In genomic region chr3:136819784-136820640, GRCh38 we compare ENCODE assay signal across 9 cellular contexts. TPM values are rescaled to one million over a fixed set of nuclear protein-coding genes. Genes with fewer than 3 reads are reported as not detected.
A peak's percentile ranks its signal among the peaks of the same experiment; 100 is the strongest.
DNase-seq lines count a peak whose midpoint lies in the region; ATAC-seq and TF ChIP-seq lines count a peak whose summit lies in the region.
"Had no signal": no experiment of that assay in that cellular context is flagged by ENCODE, and none has a peak within 500 bp of the region (broad histone marks: within the 10 kb centered on the region; RNA-seq: fewer than 3 reads in every experiment).

No MANE protein-coding gene starts in this region.

- peaks cover 37% of the 10 kb centered on the region for H3K27me3 Mint-ChIP-seq in activated T-cell treated with anti-CD3 and anti-CD28 coated beads, Interleukin-2, amount 50 U/mL, for 72 hours (ENCODE audit: low read depth)

- peak in 2 of 3 experiments; percentile 87 to 91 for DNase-seq in NCI-H1417 (lab: John Stamatoyannopoulos, UW)
- DNase-seq in NCI-H1417 treated with DMSO at 0.1 percent for 48 hours (lab: John Stamatoyannopoulos, UW) = no peak
- peak; percentile 79 for DNase-seq in NCI-H69 (lab: John Stamatoyannopoulos, UW)
- peak; percentile 31 to 35 for DNase-seq in activated T-cell treated with anti-CD3 and anti-CD28 coated beads, Interleukin-2, amount 50 U/mL, for 72 hours
- DNase-seq in esophagus squamous epithelium (lab: John Stamatoyannopoulos, UW) = no peak
- peak; percentile 59 to 69 for DNase-seq in thyroid gland

- H3K4me1 ChIP-seq in esophagus squamous epithelium = peaks cover 0 to 33% (median 9%) of the 10 kb centered on the region in 3 donors
- H3K4me1 ChIP-seq in muscle layer of colon (ENCODE audit: insufficient read depth, low read length) = peaks cover 5% of the 10 kb centered on the region
- peaks cover 22 to 34% of the 10 kb centered on the region in 2 donors for H3K4me1 ChIP-seq in thyroid gland

- intact Hi-C loops in esophagus squamous epithelium (cut with DNase I) (no loop called here), thyroid gland (cut with DNase I) (no loop called here)

- peak in 1 of 2 donors; percentile 19 for ATAC-seq in activated T-cell treated with anti-CD3 and anti-CD28 coated beads, Interleukin-2, amount 50 U/mL, for 72 hours (replicated peaks in 1 of 2)
- ATAC-seq in HG02623 (IDR thresholded peaks at IDR 0.05; ENCODE audit: unreplicated experiment) = no peak

- no peak for TF ChIP-seq POLR2A in esophagus squamous epithelium (IDR thresholded peaks at IDR 0.05)
- TF ChIP-seq POLR2A in thyroid gland (IDR thresholded peaks at IDR 0.05) = no peak

- peaks cover 6 to 7% of the 10 kb centered on the region in 2 donors for H3K9me3 Mint-ChIP-seq in activated T-cell treated with anti-CD3 and anti-CD28 coated beads, Interleukin-2, amount 50 U/mL, for 72 hours

- H3K4me3 ChIP-seq in esophagus squamous epithelium = peak overlapping the region; percentile 54 to 87 (median 70)
- H3K4me3 ChIP-seq in muscle layer of colon (ENCODE audit: low read depth in 1 of 2, low read length in 2 of 2) = peak overlapping the region; percentile 64 to 78
- H3K4me3 ChIP-seq in thyroid gland (replicated peaks in 1 of 3) = peak overlapping the region; percentile 23 to 51 (median 41)

- peaks cover 25% of the 10 kb centered on the region for H3K4me1 Mint-ChIP-seq in activated T-cell treated with anti-CD3 and anti-CD28 coated beads, Interleukin-2, amount 50 U/mL, for 72 hours (ENCODE audit: low read depth)

- WGBS in esophagus squamous epithelium, 2 donors = 8 to 12% methylated on average over 13 to 17 of the region's 49 CpGs
- WGBS in thyroid gland, 2 donors = 11 to 17% methylated on average over 35 to 48 of the region's 49 CpGs

- peak overlapping the region; percentile 97 to 98 for H3K4me3 Mint-ChIP-seq in activated T-cell treated with anti-CD3 and anti-CD28 coated beads, Interleukin-2, amount 50 U/mL, for 72 hours

- H3K27ac Mint-ChIP-seq in activated T-cell treated with anti-CD3 and anti-CD28 coated beads, Interleukin-2, amount 50 U/mL, for 72 hours = no peak overlapping the region

- peaks cover 11 to 14% of the 10 kb centered on the region in 2 donors for H3K36me3 Mint-ChIP-seq in activated T-cell treated with anti-CD3 and anti-CD28 coated beads, Interleukin-2, amount 50 U/mL, for 72 hours (ENCODE audit: insufficient read depth in 2 of 2)

- H3K36me3 ChIP-seq in esophagus squamous epithelium = no peaks in the 10 kb centered on the region
- H3K36me3 ChIP-seq in muscle layer of colon (ENCODE audit: insufficient read depth, low read length) = no peaks in the 10 kb centered on the region
- H3K36me3 ChIP-seq in thyroid gland = no peaks in the 10 kb centered on the region

- peaks cover 0 to 5% (median 0%) of the 10 kb centered on the region in 3 donors for H3K9me3 ChIP-seq in esophagus squamous epithelium
- H3K9me3 ChIP-seq in muscle layer of colon (ENCODE audit: low read length) = peaks cover 3% of the 10 kb centered on the region
- H3K9me3 ChIP-seq in thyroid gland = no peaks in the 10 kb centered on the region

- H3K27ac ChIP-seq in esophagus squamous epithelium = peak overlapping the region; percentile 69 to 90 (median 87)
- peak overlapping the region; percentile 19 for H3K27ac ChIP-seq in muscle layer of colon (ENCODE audit: low read depth, low read length)
- H3K27ac ChIP-seq in thyroid gland = peak overlapping the region; percentile 57 to 88 (median 83)
- H3K27ac ChIP-seq: 22Rv1 had no signal

- H3K27me3 ChIP-seq in esophagus squamous epithelium (peaks cover 0 to 16% (median 0%) of the 10 kb centered on the region in 4 donors), muscle layer of colon (ENCODE audit: control insufficient read depth in 1 of 2, insufficient read depth in 2 of 2, low read length in 2 of 2) (no peaks in the 10 kb centered on the region), thyroid gland (no peaks in the 10 kb centered on the region)

- peak overlapping the region; percentile 20 for H3K9ac ChIP-seq in muscle layer of colon (ENCODE audit: low read length)

- TF ChIP-seq CTCF in esophagus squamous epithelium (IDR thresholded peaks at IDR 0.05) (no peak), thyroid gland (IDR thresholded peaks at IDR 0.05) (no peak)

RNA-seq across cellular contexts. Expression of gene SLC35G2, which starts 1.1 kb away (rescaled TPM):
- total RNA-seq in activated T-cell treated with anti-CD3 and anti-CD28 coated beads, Interleukin-2, amount 50 U/mL, for 72 hours = 1 to 10 TPM; 3.7 to 5.4 TPM
- total RNA-seq in esophagus squamous epithelium (1 to 10 TPM in 3 of 4 donors, under 1 TPM in 1; 0.68 to 4.0 (median 3.1) TPM), thyroid gland (10 to 100 TPM in 3 of 4 donors, 1 to 10 TPM in 1; 9.6 to 12.6 (median 11.5) TPM)

RNA-seq across cellular contexts. Expression of gene NCK1, which starts 42.0 kb away (rescaled TPM):
- total RNA-seq in activated T-cell treated with anti-CD3 and anti-CD28 coated beads, Interleukin-2, amount 50 U/mL, for 72 hours = 10 to 100 TPM; 45.8 to 46.6 TPM
- total RNA-seq in esophagus squamous epithelium (10 to 100 TPM; 35.6 to 66.1 (median 57.3) TPM), thyroid gland (10 to 100 TPM; 46.1 to 64.4 (median 47.0) TPM)

Comparison
In these comparisons a context has a peak if more than half of its experiments do, and no peak if none do; other contexts are left out.
1. DNase-seq: peak in NCI-H1417 (2 of 3), NCI-H69 (single experiment), activated T-cell treated with anti-CD3 and anti-CD28 coated beads, Interleukin-2, amount 50 U/mL, for 72 hours (2 of 2) and thyroid gland (2 of 2); none in NCI-H1417 treated with DMSO at 0.1 percent for 48 hours (single experiment) and esophagus squamous epithelium (single experiment).
2. H3K27ac ChIP-seq: peak in every context shown above with its lines; median percentile 87 in esophagus squamous epithelium; 83 in thyroid gland; 19 in muscle layer of colon.
3. Peak in every context shown above with its lines, with median percentiles within 50 percentile points of each other: H3K4me3 ChIP-seq.